8 cellular contexts compared by ENCODE assay signal in genomic region chr3:38003371-38003816, GRCh38. TPM values are rescaled to one million over a fixed set of nuclear protein-coding genes. Genes with fewer than 3 reads are reported as not detected.
DNase-seq lines count a peak whose midpoint lies in the region; ATAC-seq, FAIRE-seq and TF ChIP-seq lines count a peak whose summit lies in the region.

No MANE protein-coding gene starts in this region.

- FAIRE-seq in A549 (lab: Jason Lieb, UNC), result no peak

- peak; percentile 35 to 75 for ATAC-seq in A549
- ATAC-seq in GM19035 (IDR thresholded peaks at IDR 0.05; ENCODE audit: unreplicated experiment), result peak; percentile 43
- no peak for ATAC-seq in HG03457 (IDR thresholded peaks at IDR 0.05; ENCODE audit: unreplicated experiment)
- ATAC-seq in HG03139 (IDR thresholded peaks at IDR 0.05; ENCODE audit: unreplicated experiment), result no peak

- in situ Hi-C loops in SK-MEL-5 (cut with HindIII; ENCODE audit: low pct_unique_long_range_greater_than_20kb, low sequenced_read_pairs), result no loop called here

- 33% methylated on average over 7 of the region's 7 CpGs for WGBS in A549 (ENCODE audit: missing lambda C conversion rate)
- 58 to 64% (median 58%) methylated on average over 7 of the region's 7 CpGs for WGBS in adrenal gland, 4 donors

- H3K27me3 ChIP-seq in adrenal gland (no peaks in the 10 kb centered on the region), left ventricle myocardium inferior (ENCODE audit: low read depth) (no peaks in the 10 kb centered on the region)

- TF ChIP-seq EP300 in A549 (IDR thresholded peaks at IDR 0.05), result no peak

- TF ChIP-seq CTCF in A549 (IDR thresholded peaks at IDR 0.05), result peak; percentile 72
- TF ChIP-seq CTCF in adrenal gland (IDR thresholded peaks at IDR 0.05), result peak; percentile 59 to 69 (median 66)
- TF ChIP-seq CTCF in left ventricle myocardium inferior (IDR thresholded peaks at IDR 0.05; ENCODE audit: borderline replicate concordance), result peak; percentile 88

- TF ChIP-seq POLR2A in A549 (IDR thresholded peaks at IDR 0.05; ENCODE audit: low read length) (no peak), adrenal gland (IDR thresholded peaks at IDR 0.05) (no peak)

- peaks cover 9% of the 10 kb centered on the region for H3K4me1 ChIP-seq in A549
- peaks cover 2 to 3% of the 10 kb centered on the region in 2 donors for H3K4me1 ChIP-seq in adrenal gland (replicated peaks in 1 of 2)
- peaks cover 39% of the 10 kb centered on the region for H3K4me1 ChIP-seq in left ventricle myocardium inferior

- POLR2A ChIA-PET in A549 (lab: Yijun Ruan, JAX), result no interaction called here

- CTCF ChIA-PET in A549 (lab: Yijun Ruan, JAX), result interaction anchor here (0.6 to 5.5 kb wide), 38 partner anchors 11 to 1272 kb away, joined by 3 to 52 read pairs (median 3); partner anchors contain the start of genes OXSR1 and XYLB

- no peaks in the 10 kb centered on the region for H3K9me3 ChIP-seq in A549
- H3K9me3 ChIP-seq in adrenal gland (replicated peaks in 1 of 3), result no peaks in the 10 kb centered on the region
- H3K9me3 ChIP-seq in left ventricle myocardium inferior (replicated peaks), result no peaks in the 10 kb centered on the region

- H3K4me3 ChIP-seq in A549 (no peak overlapping the region), adrenal gland (no peak overlapping the region), left ventricle myocardium inferior (peak overlapping the region; percentile 55)

- intact Hi-C loops in adrenal gland (cut with DNase I), result loop anchor here in 1 of 2 donors (10.0 kb wide), 1 partner anchor 111 kb away; no protein-coding TSS in a partner anchor
- intact Hi-C loops in left ventricle myocardium inferior (cut with micrococcal nuclease), result no loop called here

- H3K36me3 ChIP-seq in adrenal gland (replicated peaks in 1 of 2), result peaks cover 0 to 23% of the 10 kb centered on the region in 2 donors
- H3K36me3 ChIP-seq in left ventricle myocardium inferior, result peaks cover 18% of the 10 kb centered on the region

- 0 out of 6 replicates have a peak overlapping the region, but pooled peaks of 1 of the 2 experiments have one; percentile 31 for H3K27ac ChIP-seq in A549
- H3K27ac ChIP-seq in adrenal gland, result no peak overlapping the region
- peak overlapping the region; percentile 71 for H3K27ac ChIP-seq in left ventricle myocardium inferior (replicated peaks)

- DNase-seq in A549 (ENCODE audit: low read depth in 1 of 2, low spot score in 1 of 2), result peak; percentile 58 to 62
- peak; percentile 68 for DNase-seq in SK-MEL-5 (ENCODE audit: low read depth, low spot score)
- DNase-seq in adrenal gland, result peak in 6 of 7 donors; percentile 51 to 84 (median 62)
- DNase-seq in left ventricle myocardium inferior, result peak; percentile 67
- DNase-seq in retina, result peak; percentile 88

- TF ChIP-seq RAD21 in A549 (conservative IDR thresholded peaks at IDR 0.05 in 1 of 2, IDR thresholded peaks at IDR 0.05 in 1 of 2), result peak; percentile 56; a peak in 4 of 5 replicates

- no peak overlapping the region for H3K4me2 ChIP-seq in A549

TF ChIP-seq in A549, 52 proteins besides CTCF, POLR2A, EP300 and RAD21:
- no peak for TF ChIP-seq ZSCAN20 (CRISPR knock-in tag; IDR thresholded peaks at IDR 0.05)
- no peak for TF ChIP-seq JUNB (IDR thresholded peaks at IDR 0.05)
- TF ChIP-seq MAZ (IDR thresholded peaks at IDR 0.05; ENCODE audit: borderline replicate concordance, low read depth, low read length), result no peak
- TF ChIP-seq USF2 (IDR thresholded peaks at IDR 0.05), result no peak
- TF ChIP-seq SMC3 (IDR thresholded peaks at IDR 0.05), result peak; percentile 51; the same call in 2 of the 3 replicates
- no peak for TF ChIP-seq BCL3 (IDR thresholded peaks at IDR 0.05)

RNA-seq across cellular contexts. Expression of gene VILL, which starts 12.8 kb away (rescaled TPM):
- polyA plus RNA-seq in A549 (2011; rRNA removed) (0.22 and 0.49 TPM in 2 replicates), A549 (2017; fragmentation: RNase III; extraction: RNeasy Plus Mini Kit Qiagen cat#74134 plus additional on column Dnase treatment) (0.04 to 0.08 TPM (median 0.05 TPM) in 3 replicates), adrenal gland (10 to 100 TPM in 1 of 3 donors, 1 to 10 TPM in 2; 1.7 to 18.0 (median 9.7) TPM)
- 0.16 and 0.23 TPM in 2 replicates for polyA plus RNA-seq in A549 (2012; cell fraction: cytosol; rRNA removed)
- polyA plus RNA-seq in A549 (2012; cell fraction: nucleus; rRNA removed), result 0.55 TPM in 2 replicates
- 0.49 and 0.91 TPM in 2 replicates for polyA minus RNA-seq in A549 (2011; rRNA and poly(A)+ RNA removed)
- 3.6 and 3.7 TPM in 2 replicates for total RNA-seq in SK-MEL-5 (2014; rRNA removed; shearing (Covaris generic))
- 2.5 and 4.4 TPM in 2 replicates for polyA plus RNA-seq in SK-MEL-5 (2015; cell fraction: cytosol; rRNA removed)
- polyA plus RNA-seq in SK-MEL-5 (2015; cell fraction: nucleus; rRNA removed), result 40.4 and 50.6 TPM in 2 replicates
- total RNA-seq in adrenal gland (1 to 10 TPM; 2.5 to 8.0 (median 6.5) TPM), left ventricle myocardium inferior (3.6 TPM)

RNA-seq across cellular contexts. Expression of gene PLCD1, which starts 26.0 kb away (rescaled TPM):
- polyA plus RNA-seq in A549 (2011; rRNA removed) (4.8 and 6.0 TPM in 2 replicates), A549 (2017; fragmentation: RNase III; extraction: RNeasy Plus Mini Kit Qiagen cat#74134 plus additional on column Dnase treatment) (3.7 to 5.3 TPM (median 3.9 TPM) in 3 replicates), adrenal gland (10 to 100 TPM; 11.3 to 42.7 (median 40.9) TPM)
- polyA plus RNA-seq in A549 (2012; cell fraction: cytosol; rRNA removed), result 3.5 and 3.8 TPM in 2 replicates
- 14.1 TPM in 2 replicates for polyA plus RNA-seq in A549 (2012; cell fraction: nucleus; rRNA removed)
- 8.1 and 11.0 TPM in 2 replicates for polyA minus RNA-seq in A549 (2011; rRNA and poly(A)+ RNA removed)
- 7.0 and 8.8 TPM in 2 replicates for total RNA-seq in SK-MEL-5 (2014; rRNA removed; shearing (Covaris generic))
- 7.0 and 7.4 TPM in 2 replicates for polyA plus RNA-seq in SK-MEL-5 (2015; cell fraction: cytosol; rRNA removed)
- polyA plus RNA-seq in SK-MEL-5 (2015; cell fraction: nucleus; rRNA removed), result 21.1 and 25.1 TPM in 2 replicates
- total RNA-seq in adrenal gland (10 to 100 TPM in 7 of 8 donors, 1 to 10 TPM in 1; 9.7 to 97.3 (median 29.2) TPM), left ventricle myocardium inferior (10.3 TPM)

RNA-seq across cellular contexts. Expression of gene DLEC1, which starts 35.6 kb away (rescaled TPM):
- 0.10 and 0.13 TPM in 2 replicates for polyA plus RNA-seq in A549 (2011; rRNA removed)
- under 0.01 TPM in 1 of 2 replicates, not detected in the other for polyA plus RNA-seq in A549 (2012; cell fraction: cytosol; rRNA removed)
- polyA plus RNA-seq in A549 (2012; cell fraction: nucleus; rRNA removed), result 0.01 and 0.02 TPM in 2 replicates
- 0.03 to 0.07 TPM in 2 of 3 replicates, not detected in the other for polyA plus RNA-seq in A549 (2017; fragmentation: RNase III; extraction: RNeasy Plus Mini Kit Qiagen cat#74134 plus additional on column Dnase treatment)
- 0.10 and 1.3 TPM in 2 replicates for polyA minus RNA-seq in A549 (2011; rRNA and poly(A)+ RNA removed)
- total RNA-seq in SK-MEL-5 (2014; rRNA removed; shearing (Covaris generic)), result not detected in 2 replicates
- polyA plus RNA-seq in SK-MEL-5 (2015; cell fraction: cytosol; rRNA removed), result not detected in 2 replicates
- polyA plus RNA-seq in SK-MEL-5 (2015; cell fraction: nucleus; rRNA removed), result 0.26 TPM in 1 of 2 replicates, not detected in the other
- 1 to 10 TPM in 5 of 8 donors, under 1 TPM in 3; 0.18 to 2.0 (median 1.1) TPM for total RNA-seq in adrenal gland
- 1 to 10 TPM in 2 of 3 donors, under 1 TPM in 1; 0.20 to 2.0 (median 1.7) TPM for polyA plus RNA-seq in adrenal gland
- total RNA-seq in left ventricle myocardium inferior, result 0.08 TPM

Comparison
In these comparisons a context has a peak if more than half of its experiments do, and no peak if none do; other contexts are left out.
1. ATAC-seq: peak in A549 (2 of 2) and GM19035 (single experiment); none in HG03457 (single experiment) and HG03139 (single experiment).
2. Peak in every context shown above with its lines, with median percentiles within 50 percentile points of each other: DNase-seq and CTCF ChIP-seq.